Comparison of ENCODE assay signal across 27 cellular contexts in genomic region chr6:11469684-11470083, GRCh38.
"Had no signal": no experiment of that assay in that cellular context is flagged by ENCODE, and none has a peak within 500 bp of the region (broad histone marks: within the 10 kb centered on the region; RNA-seq: fewer than 3 reads in every experiment).

No MANE protein-coding gene starts in this region.

- DNase-seq: naive thymus-derived CD8-positive, alpha-beta T cell; occipital lobe; ovary; right cardiac atrium; right lobe of liver; sigmoid colon; small intestine; spleen; stimulated activated CD4-positive, alpha-beta T cell treated with anti-CD3 and anti-CD28 coated beads, Interleukin-12 subunit alpha, Interleukin-12 subunit beta, amount 100 ng/mL, for 4 hours; stimulated activated CD4-positive, alpha-beta T cell treated with anti-CD3 and anti-CD28 coated beads, Interleukin-1b, Interleukin-23, amount 100 ng/mL, for 48 hours; stimulated activated CD4-positive, alpha-beta T cell treated with anti-CD3 and anti-CD28 coated beads, Interleukin-4, amount 100 ng/mL, for 1 hour; stimulated activated CD4-positive, alpha-beta T cell treated with anti-CD3 and anti-CD28 coated beads, Interleukin-4, amount 100 ng/mL, for 4 hours; stimulated activated CD8-positive, alpha-beta memory T cell treated with anti-CD3 and anti-CD28 coated beads, Interleukin-4, amount 100 ng/mL, for 48 hours; stimulated activated naive CD4-positive, alpha-beta T cell treated with Interleukin-2 at 50 U/mL for 16 hours; stomach; thyroid gland; trophoblast cell; upper lobe of left lung had no signal

- H3K4me1 ChIP-seq: neural progenitor cell, parathyroid adenoma, prostate gland, right lobe of liver, stomach had no signal

- ATAC-seq: naive thymus-derived CD8-positive, alpha-beta T cell; natural killer cell treated with Interleukin-12 subunit alpha and Interleukin-12 subunit beta and Interleukin-15 and Interleukin-18, amount 100 ng/mL, for 72 hours; right cardiac atrium; right lobe of liver; stimulated activated memory B cell treated with anti-CD40 and anti-IgM and Interleukin-4, amounts not matched to agents 10 μg/mL and 1 μg/mL and 100 μg/mL, for 72 hours had no signal

- H3K36me3 ChIP-seq: neural progenitor cell, ovary, prostate gland, right lobe of liver, sigmoid colon, spleen, stomach, thoracic aorta, thyroid gland, tibial nerve, upper lobe of left lung, vagina had no signal

- H3K4me2 ChIP-seq: neural progenitor cell had no signal

- H2AFZ ChIP-seq: neural progenitor cell, parathyroid adenoma had no signal

- H3K27me3 Mint-ChIP-seq: stimulated activated memory B cell treated with anti-CD40 and anti-IgM and Interleukin-4, amounts not matched to agents 10 μg/mL and 1 μg/mL and 100 μg/mL, for 72 hours had no signal

- H3K9me3 Mint-ChIP-seq: naive thymus-derived CD8-positive, alpha-beta T cell; natural killer cell treated with Interleukin-12 subunit alpha and Interleukin-12 subunit beta and Interleukin-15 and Interleukin-18, amount 100 ng/mL, for 72 hours; neural progenitor cell; stimulated activated memory B cell treated with anti-CD40 and anti-IgM and Interleukin-4, amounts not matched to agents 10 μg/mL and 1 μg/mL and 100 μg/mL, for 72 hours; stimulated activated naive CD8-positive, alpha-beta T cell treated with anti-CD3 and anti-CD28 coated beads, Interleukin-15, Interleukin-2, amounts not matched to agents 100 ng/mL and 50 ng/mL, for 24 hours had no signal

- H3K4me3 Mint-ChIP-seq: naive thymus-derived CD8-positive, alpha-beta T cell; natural killer cell treated with Interleukin-12 subunit alpha and Interleukin-12 subunit beta and Interleukin-15 and Interleukin-18, amount 100 ng/mL, for 72 hours; neural progenitor cell; stimulated activated memory B cell treated with anti-CD40 and anti-IgM and Interleukin-4, amounts not matched to agents 10 μg/mL and 1 μg/mL and 100 μg/mL, for 72 hours; stimulated activated naive CD8-positive, alpha-beta T cell treated with anti-CD3 and anti-CD28 coated beads, Interleukin-15, Interleukin-2, amounts not matched to agents 100 ng/mL and 50 ng/mL, for 24 hours had no signal

- H3K4me3 ChIP-seq: neural progenitor cell, ovary, prostate gland, right lobe of liver, sigmoid colon, spleen, stomach, thoracic aorta, thyroid gland, tibial nerve, upper lobe of left lung, vagina had no signal

- H3K9ac ChIP-seq: neural progenitor cell, parathyroid adenoma had no signal

- H3K27me3 ChIP-seq: neural progenitor cell, ovary, right lobe of liver, sigmoid colon, spleen, stomach, thyroid gland, tibial nerve, upper lobe of left lung, vagina had no signal

- H3K27ac Mint-ChIP-seq: neural progenitor cell; stimulated activated naive CD8-positive, alpha-beta T cell treated with anti-CD3 and anti-CD28 coated beads, Interleukin-15, Interleukin-2, amounts not matched to agents 100 ng/mL and 50 ng/mL, for 24 hours had no signal

- H3K27ac ChIP-seq: neural progenitor cell, ovary, parathyroid adenoma, prostate gland, right lobe of liver, sigmoid colon, spleen, stomach, thoracic aorta, tibial nerve, upper lobe of left lung, vagina had no signal

- H3K36me3 Mint-ChIP-seq: naive thymus-derived CD8-positive, alpha-beta T cell; natural killer cell treated with Interleukin-12 subunit alpha and Interleukin-12 subunit beta and Interleukin-15 and Interleukin-18, amount 100 ng/mL, for 72 hours; neural progenitor cell; stimulated activated memory B cell treated with anti-CD40 and anti-IgM and Interleukin-4, amounts not matched to agents 10 μg/mL and 1 μg/mL and 100 μg/mL, for 72 hours had no signal

- H3K9me3 ChIP-seq: ovary, prostate gland, right lobe of liver, sigmoid colon, spleen, stomach, thoracic aorta, thyroid gland, tibial nerve, upper lobe of left lung, vagina had no signal
